Comparison of ENCODE assay signal across 13 cellular contexts in genomic region chr3:157086053-157086761, GRCh38.
DNase-seq lines count a peak whose midpoint lies in the region; ATAC-seq and TF ChIP-seq lines count a peak whose summit lies in the region.
"Had no signal": no experiment of that assay in that cellular context is flagged by ENCODE, and none has a peak within 500 bp of the region (broad histone marks: within the 10 kb centered on the region; RNA-seq: fewer than 3 reads in every experiment).

No MANE protein-coding gene starts in this region.

- no peaks in the 10 kb centered on the region for H3K36me3 ChIP-seq in heart right ventricle
- H3K36me3 ChIP-seq in gastrocnemius medialis, result no peaks in the 10 kb centered on the region
- no peaks in the 10 kb centered on the region for H3K36me3 ChIP-seq in mucosa of descending colon (ENCODE audit: low read depth)
- no peaks in the 10 kb centered on the region for H3K36me3 ChIP-seq in SJCRH30
- H3K36me3 ChIP-seq: spleen had no signal

- H3K4me3 ChIP-seq in heart right ventricle (no peak overlapping the region), gastrocnemius medialis (no peak overlapping the region), mucosa of descending colon (no peak overlapping the region), SJCRH30 (no peak overlapping the region)
- H3K4me3 ChIP-seq: spleen had no signal

- H3K27ac ChIP-seq in VCaP, result peak overlapping the region; percentile 95; the same call in 1 of the 2 replicates
- peak overlapping the region; percentile 30 to 100 (median 99) for H3K27ac ChIP-seq in heart right ventricle
- peak overlapping the region; percentile 99 to 100 (median 100) for H3K27ac ChIP-seq in gastrocnemius medialis
- no peak overlapping the region for H3K27ac ChIP-seq in SJCRH30

- DNase-seq in LHCN-M2 (ENCODE audit: low read depth) (peak; percentile 53), heart right ventricle (peak; percentile 56 to 68), gastrocnemius medialis (peak; percentile 60 to 83), mucosa of descending colon (no peak), SJCRH30 (no peak)
- no peak for DNase-seq in activated CD8-positive, alpha-beta memory T cell treated with anti-CD3 and anti-CD28 coated beads, Interleukin-2, amount 50 U/mL, for 48 hours
- DNase-seq: activated B cell treated with CpG ODN at 0.5 μM for 24 hours, COR-L47, HCEC 1CT, SHP77 treated with DMSO at 0.1 percent for 48 hours, spleen had no signal

- H3K4me1 ChIP-seq in heart right ventricle (peaks cover 3 to 67% (median 54%) of the 10 kb centered on the region in 9 donors), gastrocnemius medialis (peaks cover 42 to 54% of the 10 kb centered on the region in 2 donors), mucosa of descending colon (ENCODE audit: low read depth) (peaks cover 38% of the 10 kb centered on the region), SJCRH30 (peaks cover 21% of the 10 kb centered on the region)

- peak; percentile 37 to 42 for TF ChIP-seq POLR2A in gastrocnemius medialis (IDR thresholded peaks at IDR 0.05)

- ATAC-seq in heart right ventricle (peak in 1 of 8 donors; percentile 10), gastrocnemius medialis (peak; percentile 43 to 48), mucosa of descending colon (no peak), GM19467 (IDR thresholded peaks at IDR 0.05; ENCODE audit: unreplicated experiment) (no peak)

- in situ Hi-C loops in gastrocnemius medialis (cut with MboI; ENCODE audit: low sequenced_read_pairs in 4 of 4), result loop anchor here (10.0 to 25.0 kb wide), 6 partner anchors 49 to 924 kb away; partner anchors contain the start of genes LEKR1 (in 2 of the 4) and SSR3 (in 2 of the 4)

- no peaks in the 10 kb centered on the region for H3K9me3 ChIP-seq in heart right ventricle
- no peaks in the 10 kb centered on the region for H3K9me3 ChIP-seq in gastrocnemius medialis
- no peaks in the 10 kb centered on the region for H3K9me3 ChIP-seq in mucosa of descending colon
- H3K9me3 ChIP-seq in SJCRH30 (replicated peaks), result no peaks in the 10 kb centered on the region
- H3K9me3 ChIP-seq: spleen had no signal

- TF ChIP-seq CTCF in VCaP (conservative IDR thresholded peaks at IDR 0.05), result no peak
- TF ChIP-seq CTCF in heart right ventricle (IDR thresholded peaks at IDR 0.05), result no peak
- no peak for TF ChIP-seq CTCF in gastrocnemius medialis (IDR thresholded peaks at IDR 0.05 in 4 of 5, conservative IDR thresholded peaks at IDR 0.05 in 1 of 5)
- no peak for TF ChIP-seq CTCF in mucosa of descending colon (IDR thresholded peaks at IDR 0.05)

- intact Hi-C loops in heart right ventricle (cut with DNase I), result loop anchor here (2.0 to 10.0 kb wide), 11 partner anchors 259 to 1231 kb away; partner anchors contain the start of genes LEKR1 (in 2 of the 10), SLC33A1 (in 1 of the 10) and TIPARP (in 1 of the 10)
- intact Hi-C loops in gastrocnemius medialis (cut with DNase I; ENCODE audit: low total_unique reads), result loop anchor here (5.0 kb wide), 1 partner anchor 544 kb away; no protein-coding TSS in a partner anchor
- intact Hi-C loops in mucosa of descending colon (cut with DNase I, micrococcal nuclease), result loop anchor here (5.0 to 10.0 kb wide), 2 partner anchors 46 to 49 kb away; no protein-coding TSS in a partner anchor

- H3K27me3 ChIP-seq in heart right ventricle (no peaks in the 10 kb centered on the region), gastrocnemius medialis (no peaks in the 10 kb centered on the region), SJCRH30 (no peaks in the 10 kb centered on the region)

- WGBS in heart right ventricle, 2 donors, result 38 to 62% methylated on average over 6 of the region's 6 CpGs

Comparison
In these comparisons a context has a peak if more than half of its experiments do, and no peak if none do; other contexts are left out.
1. DNase-seq: peak in LHCN-M2 (single experiment), heart right ventricle (2 of 2) and gastrocnemius medialis (2 of 2); none in mucosa of descending colon (0 of 3), SJCRH30 (0 of 2) and activated CD8-positive, alpha-beta memory T cell treated with anti-CD3 and anti-CD28 coated beads, Interleukin-2, amount 50 U/mL, for 48 hours (single experiment).
2. ATAC-seq: peak in gastrocnemius medialis (2 of 2); none in mucosa of descending colon (single experiment) and GM19467 (single experiment).